Comparison of ENCODE assay signal across 30 cellular contexts in genomic region chr1:210738256-210738655, GRCh38.
"Had no signal": no experiment of that assay in that cellular context is flagged by ENCODE, and none has a peak within 500 bp of the region (broad histone marks: within the 10 kb centered on the region; RNA-seq: fewer than 3 reads in every experiment).

No MANE protein-coding gene starts in this region.

- H3K4me1 ChIP-seq: body of pancreas, breast epithelium had no signal

- FAIRE-seq: astrocyte, TTC549 had no signal

- H3K4me3 ChIP-seq: body of pancreas, breast epithelium had no signal

- H3K9me3 ChIP-seq: body of pancreas, breast epithelium had no signal

- H3K27ac ChIP-seq: body of pancreas, brain microvascular endothelial cell, breast epithelium, VCaP had no signal

- ATAC-seq: activated CD8-positive, alpha-beta T cell treated with anti-CD3 and anti-CD28 coated beads for 36 hours; activated naive CD8-positive, alpha-beta T cell treated with anti-CD3 and anti-CD28 coated beads, Interleukin-2, amount 50 U/mL, for 24 hours; body of pancreas had no signal

- H3K27me3 ChIP-seq: body of pancreas, brain microvascular endothelial cell, breast epithelium had no signal

- H3K36me3 ChIP-seq: brain microvascular endothelial cell, breast epithelium had no signal

- DNase-seq: activated B cell treated with CpG ODN at 0.5 μM for 24 hours; activated CD4-positive, alpha-beta memory T cell treated with anti-CD3 and anti-CD28 coated beads for 36 hours; activated CD4-positive, alpha-beta T cell treated with anti-CD3 and anti-CD28 coated beads for 4 hours; activated CD4-positive, alpha-beta T cell treated with anti-CD3 and anti-CD28 coated beads, Interleukin-2, amount 10 ng/mL, durations not matched to agents 24 days and 14 days; activated CD4-positive, alpha-beta T cell treated with anti-CD3 and anti-CD28 coated beads, Interleukin-2, amount 50 U/mL, for 1 hour; activated CD4-positive, alpha-beta T cell treated with anti-CD3 and anti-CD28 coated beads, Interleukin-2, amount 50 U/mL, for 4 hours; activated CD4-positive, CD25-positive, alpha-beta regulatory T cell treated with anti-CD3 and anti-CD28 coated beads, Interleukin-2, amount 50 U/mL, for 72 hours; activated CD8-positive, alpha-beta memory T cell treated with anti-CD3 and anti-CD28 coated beads, Interleukin-2, amount 50 U/mL, for 4 hours; activated CD8-positive, alpha-beta T cell treated with anti-CD3 and anti-CD28 coated beads for 36 hours; activated effector memory CD4-positive, alpha-beta T cell treated with Interleukin-2 at 50 U/mL for 16 hours; activated gamma-delta T cell; activated naive CD4-positive, alpha-beta T cell treated with anti-CD3 and anti-CD28 coated beads, Interleukin-2, amount 10 ng/mL, durations not matched to agents 7 days and 5 days; activated naive CD4-positive, alpha-beta T cell treated with Interleukin-2 at 50 U/mL for 16 hours; activated naive CD8-positive, alpha-beta T cell treated with anti-CD3 and anti-CD28 coated beads, Interleukin-2, amount 10 ng/mL, durations not matched to agents 7 days and 5 days; activated naive CD8-positive, alpha-beta T cell treated with anti-CD3 and anti-CD28 coated beads, Interleukin-2, amount 50 U/mL, for 24 hours; activated T-cell treated with anti-CD3 and anti-CD28 coated beads for 4 hours; activated T-cell treated with anti-CD3 and anti-CD28 coated beads, Interleukin-2, amount 50 U/mL, for 24 hours; activated T-cell treated with anti-CD3 and anti-CD28 coated beads, Interleukin-2, amount 50 U/mL, for 48 hours; amygdala; aorta; body of pancreas; brain microvascular endothelial cell; cerebellar nuclear complex; T-helper 1 cell; T-helper 2 cell; T-helper 9 cell had no signal
